ENCODE assay signal across 15 cellular contexts in genomic region chr22:17787159-17788022, GRCh38. TPM values are rescaled to one million over a fixed set of nuclear protein-coding genes. Genes with fewer than 3 reads are reported as not detected.
DNase-seq lines count a peak whose midpoint lies in the region; ATAC-seq and TF ChIP-seq lines count a peak whose summit lies in the region.
"Had no signal": no experiment of that assay in that cellular context is flagged by ENCODE, and none has a peak within 500 bp of the region (broad histone marks: within the 10 kb centered on the region; RNA-seq: fewer than 3 reads in every experiment).

No MANE protein-coding gene starts in this region.

- POLR2A ChIA-PET in PC-9 (lab: Charles Lee; ENCODE audit: unreplicated experiment) = no interaction called here
- POLR2A ChIA-PET in activated CD4-positive, alpha-beta memory T cell treated with anti-CD3 and anti-CD28 coated beads, Interleukin-2, amount 10 ng/mL, durations not matched to agents 7 days and 5 days (lab: Charles Lee) = interaction anchor here (0.7 kb wide), 1 partner anchor 290 kb away, joined by 3 read pairs; the partner anchor contains the start of gene PEX26

- H3K9me3 ChIP-seq in RWPE2 (ENCODE audit: severe bottlenecking) (no peaks in the 10 kb centered on the region), esophagus squamous epithelium (no peaks in the 10 kb centered on the region), thyroid gland (no peaks in the 10 kb centered on the region), mucosa of descending colon (no peaks in the 10 kb centered on the region), PC-9 (ENCODE audit: insufficient read depth, low read depth) (no peaks in the 10 kb centered on the region)
- H3K9me3 ChIP-seq: testis had no signal

- no peaks in the 10 kb centered on the region for H3F3A ChIP-seq in PC-9 (ENCODE audit: insufficient read depth, low read depth)

- H3K4me2 ChIP-seq in mesendoderm (ENCODE audit: low read length) (no peak overlapping the region), PC-9 (no peak overlapping the region)

- no peaks in the 10 kb centered on the region for H3K4me1 ChIP-seq in RWPE2 (ENCODE audit: insufficient read depth, poor library complexity, severe bottlenecking)
- H3K4me1 ChIP-seq in esophagus squamous epithelium = peaks cover 10 to 43% (median 17%) of the 10 kb centered on the region in 3 donors
- H3K4me1 ChIP-seq in mesendoderm (ENCODE audit: control insufficient read depth, low read depth, low read length) = no peaks in the 10 kb centered on the region
- no peaks in the 10 kb centered on the region for H3K4me1 ChIP-seq in thyroid gland
- peaks cover 15% of the 10 kb centered on the region for H3K4me1 ChIP-seq in mucosa of descending colon (ENCODE audit: low read depth)
- H3K4me1 ChIP-seq in PC-9 (replicated peaks; ENCODE audit: insufficient read depth) = peaks cover 2% of the 10 kb centered on the region; the same call in 1 of the 2 replicates
- H3K4me1 ChIP-seq: testis had no signal

- no peak overlapping the region for H4K5ac ChIP-seq in mesendoderm (ENCODE audit: low read length)

- no peaks in the 10 kb centered on the region for H3K27me3 ChIP-seq in RWPE2 (ENCODE audit: insufficient read depth, poor library complexity, severe bottlenecking)
- H3K27me3 ChIP-seq in esophagus squamous epithelium = no peaks in the 10 kb centered on the region
- H3K27me3 ChIP-seq in mesendoderm (ENCODE audit: insufficient read depth, low read length, poor library complexity) = no peaks in the 10 kb centered on the region
- no peaks in the 10 kb centered on the region for H3K27me3 ChIP-seq in thyroid gland
- no peaks in the 10 kb centered on the region for H3K27me3 ChIP-seq in PC-9 (ENCODE audit: insufficient read depth, low read depth)
- H3K27me3 ChIP-seq: testis had no signal

- CTCF ChIA-PET in PC-9 (lab: Charles Lee) = no interaction called here
- CTCF ChIA-PET in activated CD4-positive, alpha-beta memory T cell treated with anti-CD3 and anti-CD28 coated beads, Interleukin-2, amount 10 ng/mL, durations not matched to agents 7 days and 5 days (lab: Charles Lee) = interaction anchor here (1.9 to 6.6 kb wide), 6 partner anchors 8 to 289 kb away, joined by 4 to 98 read pairs (median 28); partner anchors contain the start of genes BID and PEX26

- no peak overlapping the region for H2BK120ac ChIP-seq in mesendoderm (ENCODE audit: low read depth, low read length)

- no peak overlapping the region for H2BK15ac ChIP-seq in mesendoderm (replicated peaks; ENCODE audit: low read depth)

- no peak overlapping the region for H2AK5ac ChIP-seq in mesendoderm (ENCODE audit: low read length)

- intact Hi-C loops in esophagus squamous epithelium (cut with DNase I) (no loop called here), thyroid gland (cut with DNase I) (no loop called here), mucosa of descending colon (cut with DNase I, micrococcal nuclease) (no loop called here), PC-9 (cut with micrococcal nuclease; ENCODE audit: unreplicated experiment) (loop anchor here (5.0 kb wide), 1 partner anchor 45 kb away; no protein-coding TSS in a partner anchor)

- no peak for DNase-seq in RWPE2 (ENCODE audit: low spot score)
- no peak for DNase-seq in esophagus squamous epithelium (lab: John Stamatoyannopoulos, UW)
- no peak for DNase-seq in mesendoderm
- DNase-seq in thyroid gland = no peak
- DNase-seq in mucosa of descending colon = no peak
- no peak for DNase-seq in PC-9
- DNase-seq in activated CD4-positive, alpha-beta memory T cell treated with anti-CD3 and anti-CD28 coated beads, Interleukin-2, amount 10 ng/mL, durations not matched to agents 7 days and 5 days = no peak
- DNase-seq: activated CD8-positive, alpha-beta memory T cell treated with anti-CD3 and anti-CD28 coated beads, Interleukin-2, amount 50 U/mL, for 4 hours; cortex of kidney; MM.1S had no signal

- no peak overlapping the region for H3K4ac ChIP-seq in mesendoderm (ENCODE audit: low read depth, low read length)

- no peak overlapping the region for H3K23ac ChIP-seq in mesendoderm (ENCODE audit: low read length)

- no peaks in the 10 kb centered on the region for H3K9me2 ChIP-seq in PC-9 (ENCODE audit: insufficient read depth)

- no peak overlapping the region for H4K8ac ChIP-seq in mesendoderm (ENCODE audit: low read depth, low read length)

- ATAC-seq in RWPE2 (ENCODE audit: low read depth) (peak; percentile 20; the same call in 1 of the 3 replicates), mucosa of descending colon (no peak), GM21528 (IDR thresholded peaks at IDR 0.05; ENCODE audit: low FRiP score, unreplicated experiment) (no peak)
- ATAC-seq: Panc1 had no signal

- H3K79me2 ChIP-seq in mesendoderm (ENCODE audit: control insufficient read depth, insufficient read depth, low read length) (no peaks in the 10 kb centered on the region), PC-9 (ENCODE audit: low read depth) (no peaks in the 10 kb centered on the region)

- no peaks in the 10 kb centered on the region for H4K20me1 ChIP-seq in PC-9 (ENCODE audit: insufficient read depth)

- no peaks in the 10 kb centered on the region for H3K9me3 Mint-ChIP-seq in activated CD4-positive, alpha-beta memory T cell treated with anti-CD3 and anti-CD28 coated beads, Interleukin-2, amount 10 ng/mL, durations not matched to agents 7 days and 5 days

- H3K36me3 ChIP-seq in RWPE2 (ENCODE audit: low read depth) (peaks cover 4% of the 10 kb centered on the region; the same call in 1 of the 2 replicates), esophagus squamous epithelium (peaks cover 0 to 39% (median 15%) of the 10 kb centered on the region in 3 donors), mesendoderm (ENCODE audit: control insufficient read depth, insufficient read depth, low read length) (no peaks in the 10 kb centered on the region), thyroid gland (peaks cover 3 to 10% of the 10 kb centered on the region in 2 donors), mucosa of descending colon (ENCODE audit: low read depth) (no peaks in the 10 kb centered on the region), PC-9 (ENCODE audit: low read depth) (no peaks in the 10 kb centered on the region)

- H3K27ac ChIP-seq in RWPE2 (ENCODE audit: poor library complexity, severe bottlenecking) = peak overlapping the region; percentile 21
- peak overlapping the region; percentile 20 to 72 (median 52) for H3K27ac ChIP-seq in esophagus squamous epithelium
- H3K27ac ChIP-seq in mesendoderm (ENCODE audit: low read depth, low read length) = no peak overlapping the region
- H3K27ac ChIP-seq in thyroid gland = peak overlapping the region in 2 of 3 donors; percentile 40 to 47
- no peak overlapping the region for H3K27ac ChIP-seq in PC-9
- H3K27ac ChIP-seq: testis had no signal

- H3K79me1 ChIP-seq in mesendoderm (ENCODE audit: low read length) = no peaks in the 10 kb centered on the region

- TF ChIP-seq CTCF in RWPE2 (IDR thresholded peaks at IDR 0.05; ENCODE audit: poor library complexity, severe bottlenecking) (no peak), esophagus squamous epithelium (IDR thresholded peaks at IDR 0.05) (no peak), thyroid gland (IDR thresholded peaks at IDR 0.05) (no peak), mucosa of descending colon (IDR thresholded peaks at IDR 0.05) (no peak), PC-9 (conservative IDR thresholded peaks at IDR 0.05) (no peak)

- 61 to 85% methylated on average over 7 to 16 of the region's 21 CpGs for WGBS in esophagus squamous epithelium, 2 donors
- WGBS in mesendoderm (ENCODE audit: extremely low coverage, insufficient coverage, low lambda C conversion rate) = no CpG with 5 or more reads among the region's 21 CpGs
- WGBS in thyroid gland, 2 donors = 73 to 76% methylated on average over 16 to 21 of the region's 21 CpGs

- no peak overlapping the region for H2AFZ ChIP-seq in PC-9

- no peaks in the 10 kb centered on the region for H3K27me3 Mint-ChIP-seq in activated CD4-positive, alpha-beta memory T cell treated with anti-CD3 and anti-CD28 coated beads, Interleukin-2, amount 10 ng/mL, durations not matched to agents 7 days and 5 days
- H3K27me3 Mint-ChIP-seq: activated naive CD8-positive, alpha-beta T cell had no signal

- peak overlapping the region; percentile 51 for H3K56ac ChIP-seq in mesendoderm (ENCODE audit: low read length)

- H3K9ac ChIP-seq in mesendoderm (ENCODE audit: low read length) = no peak overlapping the region

- TF ChIP-seq POLR2A in esophagus squamous epithelium (IDR thresholded peaks at IDR 0.05) = no peak
- TF ChIP-seq POLR2A in thyroid gland (IDR thresholded peaks at IDR 0.05) = no peak

- no peak overlapping the region for H3K4me3 ChIP-seq in RWPE2 (ENCODE audit: severe bottlenecking)
- no peak overlapping the region for H3K4me3 ChIP-seq in esophagus squamous epithelium
- no peak overlapping the region for H3K4me3 ChIP-seq in mesendoderm (ENCODE audit: low read length)
- no peak overlapping the region for H3K4me3 ChIP-seq in thyroid gland (replicated peaks in 1 of 3)
- H3K4me3 ChIP-seq in mucosa of descending colon = no peak overlapping the region
- no peak overlapping the region for H3K4me3 ChIP-seq in PC-9
- H3K4me3 ChIP-seq: testis had no signal

- BruUV-seq in PC-9 (replicated peaks; lab: Mats Ljungman, UMichigan) = no TSS peak

- no peak overlapping the region for H2BK5ac ChIP-seq in mesendoderm (ENCODE audit: low read length)

- no peak overlapping the region for H3K4me3 Mint-ChIP-seq in activated CD4-positive, alpha-beta memory T cell treated with anti-CD3 and anti-CD28 coated beads, Interleukin-2, amount 10 ng/mL, durations not matched to agents 7 days and 5 days
- H3K4me3 Mint-ChIP-seq: activated naive CD8-positive, alpha-beta T cell had no signal

- H3K27ac Mint-ChIP-seq in activated CD4-positive, alpha-beta memory T cell treated with anti-CD3 and anti-CD28 coated beads, Interleukin-2, amount 10 ng/mL, durations not matched to agents 7 days and 5 days = no peak overlapping the region
- H3K27ac Mint-ChIP-seq: activated naive CD8-positive, alpha-beta T cell; progenitor cell of endocrine pancreas had no signal

- no peak overlapping the region for H3K18ac ChIP-seq in mesendoderm (ENCODE audit: low read length)

- no peaks in the 10 kb centered on the region for H3K4me1 Mint-ChIP-seq in activated CD4-positive, alpha-beta memory T cell treated with anti-CD3 and anti-CD28 coated beads, Interleukin-2, amount 10 ng/mL, durations not matched to agents 7 days and 5 days

- H3K36me3 Mint-ChIP-seq in activated CD4-positive, alpha-beta memory T cell treated with anti-CD3 and anti-CD28 coated beads, Interleukin-2, amount 10 ng/mL, durations not matched to agents 7 days and 5 days (ENCODE audit: low read depth) = no peaks in the 10 kb centered on the region
- H3K36me3 Mint-ChIP-seq: activated naive CD8-positive, alpha-beta T cell had no signal

RNA-seq across cellular contexts. Expression of gene BID, which starts 13.1 kb away (rescaled TPM):
- total RNA-seq in esophagus squamous epithelium (10 to 100 TPM; 10.6 to 32.9 (median 22.7) TPM), thyroid gland (10 to 100 TPM in 3 of 4 donors, 1 to 10 TPM in 1; 4.6 to 18.3 (median 14.9) TPM), mucosa of descending colon (10 to 100 TPM; 17.9 to 35.0 (median 21.8) TPM), PC-9 (2021) (44.4 and 59.0 TPM in 2 replicates)
- polyA plus RNA-seq in mesendoderm (2013, experiment 1 of 2) = 59.6 TPM
- polyA plus RNA-seq in mesendoderm (2013, experiment 2 of 2) = 60.0 TPM
- 10 to 100 TPM; 21.4 to 25.7 TPM for total RNA-seq in activated CD4-positive, alpha-beta memory T cell treated with anti-CD3 and anti-CD28 coated beads, Interleukin-2, amount 10 ng/mL, durations not matched to agents 7 days and 5 days

Comparison
In these comparisons a context has a peak if more than half of its experiments do, and no peak if none do; other contexts are left out.
1. H3K27ac ChIP-seq: peak in RWPE2 (single experiment), esophagus squamous epithelium (4 of 4) and thyroid gland (2 of 3); none in mesendoderm (single experiment) and PC-9 (single experiment).